25 cellular contexts compared by ENCODE assay signal in the genomic region with DNA sequence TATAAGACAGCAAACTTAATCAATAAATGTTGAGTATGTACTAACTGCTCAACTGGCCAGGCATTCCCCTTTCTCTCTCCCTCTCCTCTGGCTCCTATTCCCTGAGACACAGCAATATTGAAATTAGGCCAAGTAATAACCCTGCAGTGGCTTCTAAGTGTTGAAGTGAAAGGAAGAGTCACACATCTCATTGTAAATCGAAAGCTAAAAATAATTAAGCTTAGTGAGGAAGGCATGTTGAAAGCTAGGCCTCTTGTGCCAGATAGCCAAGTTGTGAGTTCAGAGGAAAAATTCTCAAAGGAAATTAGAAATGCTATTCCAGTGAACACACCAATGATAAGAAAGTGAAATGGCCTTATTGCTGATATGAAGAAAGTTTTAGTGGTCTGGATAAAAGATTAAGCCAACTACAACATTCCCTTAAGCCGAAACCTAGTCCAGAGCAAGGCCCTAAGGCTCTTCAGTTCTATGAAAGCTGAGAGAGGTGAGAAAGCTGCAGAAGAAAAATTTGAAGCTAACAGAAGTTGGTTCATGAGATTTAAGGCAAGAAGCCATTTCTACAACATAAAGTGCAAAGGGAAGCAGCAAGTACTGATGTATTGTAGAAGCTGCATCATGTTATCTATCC. TPM values are rescaled to one million over a fixed set of nuclear protein-coding genes. Genes with fewer than 3 reads are reported as not detected.
A peak's percentile ranks its signal among the peaks of the same experiment; 100 is the strongest.
DNase-seq lines count a peak whose midpoint lies in the region; ATAC-seq, FAIRE-seq and TF ChIP-seq lines count a peak whose summit lies in the region.
"Had no signal": no experiment of that assay in that cellular context is flagged by ENCODE, and none has a peak within 500 bp of the region (broad histone marks: within the 10 kb centered on the region; RNA-seq: fewer than 3 reads in every experiment).

No MANE protein-coding gene starts in this region.

- peaks cover 14% of the 10 kb centered on the region for H3K9me3 Mint-ChIP-seq in CD8-positive, alpha-beta T cell
- H3K9me3 Mint-ChIP-seq in astrocyte (ENCODE audit: unreplicated experiment) = peaks cover 6% of the 10 kb centered on the region
- peaks cover 5% of the 10 kb centered on the region for H3K9me3 Mint-ChIP-seq in activated CD8-positive, alpha-beta T cell treated with anti-CD3 and anti-CD28 coated beads for 36 hours

- no peaks in the 10 kb centered on the region for H3K27me3 Mint-ChIP-seq in CD8-positive, alpha-beta T cell (ENCODE audit: low read depth)
- H3K27me3 Mint-ChIP-seq in astrocyte (ENCODE audit: low read depth, unreplicated experiment) = no peaks in the 10 kb centered on the region
- H3K27me3 Mint-ChIP-seq in activated CD8-positive, alpha-beta T cell treated with anti-CD3 and anti-CD28 coated beads for 36 hours = no peaks in the 10 kb centered on the region
- H3K27me3 Mint-ChIP-seq: activated CD4-positive, alpha-beta memory T cell treated with anti-CD3 and anti-CD28 coated beads for 36 hours; activated naive CD8-positive, alpha-beta T cell treated with anti-CD3 and anti-CD28 coated beads for 36 hours; CD4-positive, alpha-beta memory T cell had no signal

- H3K27me3 ChIP-seq in CD8-positive, alpha-beta T cell (ENCODE audit: insufficient read depth, low read length) = no peaks in the 10 kb centered on the region
- H3K27me3 ChIP-seq in astrocyte (ENCODE audit: insufficient read depth, low read length) (no peaks in the 10 kb centered on the region), cardiac muscle cell (no peaks in the 10 kb centered on the region), muscle layer of duodenum (ENCODE audit: low read depth, low read length) (no peaks in the 10 kb centered on the region), H7 (ENCODE audit: control insufficient read depth, insufficient read depth, low read length) (no peaks in the 10 kb centered on the region)

- intact Hi-C loops in CD8-positive, alpha-beta T cell (cut with DNase I, micrococcal nuclease) = loop anchor here in 1 of 2 experiments (10.0 kb wide), 1 partner anchor 252 kb away; no protein-coding TSS in a partner anchor
- intact Hi-C loops in activated CD8-positive, alpha-beta T cell treated with anti-CD3 and anti-CD28 coated beads for 36 hours (cut with micrococcal nuclease) = no loop called here

- H3K4me3 ChIP-seq in CD8-positive, alpha-beta T cell (ENCODE audit: low read depth, low read length) = no peak overlapping the region
- H3K4me3 ChIP-seq in astrocyte (ENCODE audit: insufficient read depth, low read depth, low read length) (no peak overlapping the region), cardiac muscle cell (no peak overlapping the region), muscle layer of duodenum (ENCODE audit: low read depth in 1 of 2, low read length in 2 of 2) (no peak overlapping the region), H7 (ENCODE audit: insufficient read depth, low read depth, low read length) (no peak overlapping the region)
- H3K4me3 ChIP-seq: K562 had no signal

- FAIRE-seq in astrocyte (lab: Jason Lieb, UNC) = no peak
- FAIRE-seq: K562 had no signal

- no peak for TF ChIP-seq CTCF in CD8-positive, alpha-beta T cell (IDR thresholded peaks at IDR 0.05)
- TF ChIP-seq CTCF in astrocyte (IDR thresholded peaks at IDR 0.05; ENCODE audit: insufficient read depth, low read depth, low read length) = no peak
- no peak for TF ChIP-seq CTCF in cardiac muscle cell (IDR thresholded peaks at IDR 0.05; ENCODE audit: low read depth, low read length)
- TF ChIP-seq CTCF in activated CD8-positive, alpha-beta T cell treated with anti-CD3 and anti-CD28 coated beads for 36 hours (IDR thresholded peaks at IDR 0.05) = no peak

- ATAC-seq in CD8-positive, alpha-beta T cell = no peak
- no peak for ATAC-seq in activated CD8-positive, alpha-beta T cell treated with anti-CD3 and anti-CD28 coated beads for 36 hours
- ATAC-seq in HG03520 (IDR thresholded peaks at IDR 0.05; ENCODE audit: unreplicated experiment) = no peak
- ATAC-seq: activated T-cell treated with anti-CD3 and anti-CD28 coated beads, Interleukin-2, amount 50 U/mL, for 4 hours; HCT116; K562; stimulated activated naive CD8-positive, alpha-beta T cell treated with anti-CD3 and anti-CD28 coated beads, Interleukin-15, Interleukin-2, amounts not matched to agents 100 U/mL and 50 U/mL, for 24 hours had no signal

- peak overlapping the region; percentile 1 for H3K27ac Mint-ChIP-seq in CD8-positive, alpha-beta T cell
- H3K27ac Mint-ChIP-seq in astrocyte (ENCODE audit: unreplicated experiment) = peak overlapping the region; percentile 62
- H3K27ac Mint-ChIP-seq in activated CD8-positive, alpha-beta T cell treated with anti-CD3 and anti-CD28 coated beads for 36 hours = no peak overlapping the region
- H3K27ac Mint-ChIP-seq: activated CD4-positive, alpha-beta memory T cell treated with anti-CD3 and anti-CD28 coated beads for 36 hours; activated naive CD8-positive, alpha-beta T cell treated with anti-CD3 and anti-CD28 coated beads for 36 hours; T-helper 1 cell treated with Interleukin-12 subunit alpha and Interleukin-12 subunit beta and Interleukin-4 antibody, amounts not matched to agents 30 μg/mL and 1 μg/mL, for 36 hours had no signal

- POLR2A ChIA-PET in CD8-positive, alpha-beta T cell (lab: Charles Lee) = interaction anchor here (0.6 kb wide), 1 partner anchor 169 kb away, joined by 3 read pairs; no protein-coding TSS in a partner anchor
- POLR2A ChIA-PET in activated CD8-positive, alpha-beta T cell treated with anti-CD3 and anti-CD28 coated beads for 36 hours (lab: Charles Lee) = no interaction called here

- H3K4me3 Mint-ChIP-seq in CD8-positive, alpha-beta T cell = no peak overlapping the region
- H3K4me3 Mint-ChIP-seq in astrocyte (ENCODE audit: unreplicated experiment) = no peak overlapping the region
- no peak overlapping the region for H3K4me3 Mint-ChIP-seq in activated CD8-positive, alpha-beta T cell treated with anti-CD3 and anti-CD28 coated beads for 36 hours
- H3K4me3 Mint-ChIP-seq: activated CD4-positive, alpha-beta memory T cell treated with anti-CD3 and anti-CD28 coated beads for 36 hours; activated naive CD8-positive, alpha-beta T cell treated with anti-CD3 and anti-CD28 coated beads for 36 hours; activated T-cell treated with anti-CD3 and anti-CD28 coated beads, Interleukin-2, amount 50 U/mL, for 4 hours; CD4-positive, alpha-beta memory T cell; T-helper 1 cell treated with Interleukin-12 subunit alpha and Interleukin-12 subunit beta and Interleukin-4 antibody, amounts not matched to agents 30 μg/mL and 1 μg/mL, for 36 hours had no signal

- DNase-seq in CD8-positive, alpha-beta T cell = no peak
- DNase-seq in astrocyte (ENCODE audit: low read depth) (peak; percentile 47), cardiac muscle cell (ENCODE audit: low read depth in 1 of 2, low spot score in 1 of 2) (peak; percentile 48 to 77), substantia nigra (lab: John Stamatoyannopoulos, UW) (no peak), H7 (no peak)
- no peak for DNase-seq in activated CD8-positive, alpha-beta T cell treated with anti-CD3 and anti-CD28 coated beads for 36 hours
- DNase-seq: activated CD4-positive, alpha-beta memory T cell treated with anti-CD3 and anti-CD28 coated beads for 36 hours; activated naive CD8-positive, alpha-beta T cell treated with anti-CD3 and anti-CD28 coated beads for 36 hours; activated T-cell treated with anti-CD3 and anti-CD28 coated beads, Interleukin-2, amount 50 U/mL, for 4 hours; caudate nucleus; CD4-positive, alpha-beta memory T cell; effector memory CD4-positive, alpha-beta T cell; hypothalamus; MV-4-11; NCI-H187 treated with DMSO at 0.1 percent for 48 hours; NCI-H524; SHP77; stimulated activated naive CD8-positive, alpha-beta T cell treated with anti-CD3 and anti-CD28 coated beads, Interleukin-15, Interleukin-2, amounts not matched to agents 100 U/mL and 50 U/mL, for 24 hours had no signal

- H3K4me2 ChIP-seq in astrocyte (ENCODE audit: low read length) = no peak overlapping the region

- CTCF ChIA-PET in CD8-positive, alpha-beta T cell (lab: Charles Lee) = interaction anchor here (0.5 to 1.3 kb wide), 2 partner anchors 123 to 341 kb away, joined by 3 read pairs; no protein-coding TSS in a partner anchor
- CTCF ChIA-PET in activated CD8-positive, alpha-beta T cell treated with anti-CD3 and anti-CD28 coated beads for 36 hours (lab: Charles Lee) = interaction anchor here (1.0 to 1.3 kb wide), 2 partner anchors 9 to 348 kb away, joined by 3 read pairs; no protein-coding TSS in a partner anchor

- peaks cover 10% of the 10 kb centered on the region for H3K36me3 ChIP-seq in CD8-positive, alpha-beta T cell (ENCODE audit: insufficient read depth, low read length)
- H3K36me3 ChIP-seq in astrocyte (ENCODE audit: insufficient read depth, low read length) (peaks cover 6% of the 10 kb centered on the region), cardiac muscle cell (peaks cover 9% of the 10 kb centered on the region), muscle layer of duodenum (ENCODE audit: control insufficient read depth in 1 of 2, insufficient read depth in 2 of 2, low read length in 2 of 2) (peaks cover 13 to 32% of the 10 kb centered on the region in 2 donors), H7 (replicated peaks; ENCODE audit: control insufficient read depth, insufficient read depth, low read length) (peaks cover 3% of the 10 kb centered on the region)

- no peak overlapping the region for H3K27ac ChIP-seq in CD8-positive, alpha-beta T cell (ENCODE audit: low read depth, low read length)
- H3K27ac ChIP-seq in astrocyte (ENCODE audit: low read depth, low read length) = no peak overlapping the region
- peak overlapping the region; percentile 85 for H3K27ac ChIP-seq in cardiac muscle cell
- H3K27ac ChIP-seq in muscle layer of duodenum (ENCODE audit: low read length) = peak overlapping the region; percentile 25
- H3K27ac ChIP-seq in substantia nigra (ENCODE audit: low read depth, low read length, poor library complexity, severe bottlenecking) = no peak overlapping the region
- H3K27ac ChIP-seq: VCaP had no signal

- H3K36me3 Mint-ChIP-seq in CD8-positive, alpha-beta T cell = peaks cover 76% of the 10 kb centered on the region
- peaks cover 21% of the 10 kb centered on the region for H3K36me3 Mint-ChIP-seq in astrocyte (ENCODE audit: low read depth, unreplicated experiment)
- peaks cover 42% of the 10 kb centered on the region for H3K36me3 Mint-ChIP-seq in activated CD8-positive, alpha-beta T cell treated with anti-CD3 and anti-CD28 coated beads for 36 hours (ENCODE audit: low read depth)

- H3K79me2 ChIP-seq in astrocyte (ENCODE audit: insufficient read depth, low read length) = peaks cover 7% of the 10 kb centered on the region

- peaks cover 8% of the 10 kb centered on the region for H4K20me1 ChIP-seq in astrocyte (ENCODE audit: insufficient read depth, low read length)

- peaks cover 32% of the 10 kb centered on the region for H3K4me1 Mint-ChIP-seq in CD8-positive, alpha-beta T cell (ENCODE audit: low read depth)
- peaks cover 12% of the 10 kb centered on the region for H3K4me1 Mint-ChIP-seq in astrocyte (ENCODE audit: low read depth, unreplicated experiment)
- peaks cover 22% of the 10 kb centered on the region for H3K4me1 Mint-ChIP-seq in activated CD8-positive, alpha-beta T cell treated with anti-CD3 and anti-CD28 coated beads for 36 hours (ENCODE audit: low read depth)

- no peak overlapping the region for H2AFZ ChIP-seq in astrocyte (ENCODE audit: low read depth, low read length)

- no peaks in the 10 kb centered on the region for H3K4me1 ChIP-seq in CD8-positive, alpha-beta T cell (ENCODE audit: insufficient read depth, low read length)
- no peaks in the 10 kb centered on the region for H3K4me1 ChIP-seq in astrocyte (ENCODE audit: insufficient read depth, low read length)
- H3K4me1 ChIP-seq in cardiac muscle cell (ENCODE audit: low read depth) = peaks cover 22% of the 10 kb centered on the region
- peaks cover 0 to 5% of the 10 kb centered on the region in 2 donors for H3K4me1 ChIP-seq in muscle layer of duodenum (ENCODE audit: control insufficient read depth in 1 of 2, insufficient read depth in 2 of 2, low read length in 2 of 2)

- no peaks in the 10 kb centered on the region for H3K9me3 ChIP-seq in CD8-positive, alpha-beta T cell (ENCODE audit: low read length)
- H3K9me3 ChIP-seq in astrocyte (ENCODE audit: insufficient read depth, low read depth, low read length) (peaks cover 8% of the 10 kb centered on the region), cardiac muscle cell (ENCODE audit: low read depth) (no peaks in the 10 kb centered on the region), muscle layer of duodenum (ENCODE audit: control insufficient read depth in 1 of 2, low read length in 2 of 2) (peaks cover 0 to 9% of the 10 kb centered on the region in 2 donors)

- H3K9ac ChIP-seq in astrocyte (ENCODE audit: low read length) = no peak overlapping the region

RNA-seq across cellular contexts. Expression of a gene that starts 35.4 kb away (rescaled TPM):
- total RNA-seq in CD8-positive, alpha-beta T cell = under 1 TPM in 1 of 2 experiments, not detected in 1; 0.16 TPM
- total RNA-seq in astrocyte (0.29 and 0.32 TPM in 2 replicates), cardiac muscle cell (0.14 and 0.18 TPM in 2 replicates)
- 0.05 and 1.3 TPM in 2 replicates for polyA plus RNA-seq in cardiac muscle cell
- 0.03 TPM in 1 of 2 replicates, not detected in the other for total RNA-seq in H7 (2014; rRNA removed; shearing (Covaris generic))
- total RNA-seq in activated CD8-positive, alpha-beta T cell treated with anti-CD3 and anti-CD28 coated beads for 36 hours = under 1 TPM; 0.16 to 0.54 TPM
- total RNA-seq: CD4-positive, alpha-beta memory T cell; kidney epithelial cell had no signal

RNA-seq across cellular contexts. Expression of a gene that starts 38.6 kb away (rescaled TPM):
- total RNA-seq in CD8-positive, alpha-beta T cell = 10 to 100 TPM; 71.8 to 72.1 TPM
- total RNA-seq in astrocyte = 50.5 and 50.7 TPM in 2 replicates
- total RNA-seq in cardiac muscle cell = 48.1 and 60.3 TPM in 2 replicates
- 42.5 and 51.8 TPM in 2 replicates for polyA plus RNA-seq in cardiac muscle cell
- total RNA-seq in H7 (2014; rRNA removed; shearing (Covaris generic)) = 26.4 and 35.5 TPM in 2 replicates
- total RNA-seq in activated CD8-positive, alpha-beta T cell treated with anti-CD3 and anti-CD28 coated beads for 36 hours = 10 to 100 TPM; 50.3 to 51.6 TPM

Comparison
In these comparisons a context has a peak if more than half of its experiments do, and no peak if none do; other contexts are left out.
1. DNase-seq: peak in astrocyte (single experiment) and cardiac muscle cell (2 of 2); none in CD8-positive, alpha-beta T cell (0 of 7), substantia nigra (0 of 49), H7 (single experiment) and activated CD8-positive, alpha-beta T cell treated with anti-CD3 and anti-CD28 coated beads for 36 hours (single experiment).
2. H3K27ac ChIP-seq: peak in cardiac muscle cell (single experiment) and muscle layer of duodenum (single experiment); none in CD8-positive, alpha-beta T cell (single experiment), astrocyte (single experiment) and substantia nigra (single experiment).